In the genomic region with DNA sequence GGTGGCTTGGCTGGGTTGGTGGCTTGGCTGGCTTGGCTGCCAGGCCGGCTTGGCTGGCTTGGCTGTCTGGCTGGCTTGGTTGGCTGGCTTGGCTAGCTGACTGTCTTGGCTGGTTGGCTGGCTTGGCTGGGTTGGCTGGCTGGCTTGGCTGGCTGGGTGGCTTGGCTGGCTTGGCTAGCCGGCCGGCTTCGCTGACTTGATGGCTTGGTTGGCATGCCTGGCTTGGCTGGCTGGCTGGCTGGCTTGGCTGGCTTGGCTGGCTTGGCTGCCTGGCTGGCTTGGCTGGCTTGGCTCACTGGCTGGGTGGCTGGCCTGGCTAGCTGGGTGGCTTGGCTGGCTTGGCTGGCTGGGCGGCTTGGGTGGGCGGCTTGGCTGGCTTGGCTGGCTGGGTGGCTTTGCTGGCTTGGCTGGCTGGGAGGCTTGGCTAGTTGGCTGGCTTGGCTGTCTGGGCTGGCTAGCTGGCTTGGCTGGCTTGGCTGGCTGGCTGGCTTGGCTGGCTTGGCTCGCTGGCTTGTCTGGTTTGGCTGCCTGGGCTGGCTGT, we compare ENCODE assay signal across 8 cellular contexts.
DNase-seq lines count a peak whose midpoint lies in the region; ATAC-seq and TF ChIP-seq lines count a peak whose summit lies in the region.
"Not testable (repeated sequence)": the region's sequence is repeated elsewhere in the genome, so short reads cannot be mapped to it uniquely, and the experiment has no call there.

No MANE protein-coding gene starts in this region.

- H3K4me1 Mint-ChIP-seq in CD14-positive monocyte; chondrocyte (ENCODE audit: low read depth): not testable (repeated sequence)

- DNase-seq in CD14-positive monocyte (ENCODE audit: low spot score) (peak; percentile 59), chondrocyte (ENCODE audit: low spot score) (peak; percentile 95), esophagus muscularis mucosa (ENCODE audit: extremely low spot score) (peak; percentile 90), right cardiac atrium (peak; percentile 16 to 75 (median 51)), right lobe of liver (peak in 2 of 3 donors; percentile 23 to 59), sigmoid colon (peak; percentile 71), vagina (ENCODE audit: extremely low spot score in 2 of 2) (peak; percentile 52 to 69)
- not testable (repeated sequence) for DNase-seq in neuronal stem cell (ENCODE audit: low spot score)

- H2BK120ac ChIP-seq in neuronal stem cell (ENCODE audit: low read depth, low read length), result not testable (repeated sequence)

- not testable (repeated sequence) for TF ChIP-seq EP300 in esophagus muscularis mucosa (IDR thresholded peaks at IDR 0.05); sigmoid colon (IDR thresholded peaks at IDR 0.05)

- not testable (repeated sequence) for H3K36me3 Mint-ChIP-seq in CD14-positive monocyte; chondrocyte (ENCODE audit: low read depth)

- peak overlapping the region; percentile 89 for H3K14ac ChIP-seq in neuronal stem cell (ENCODE audit: low read length)

- H2AFZ ChIP-seq in neuronal stem cell (ENCODE audit: low read length), result not testable (repeated sequence)

- not testable (repeated sequence) for H2BK12ac ChIP-seq in neuronal stem cell (ENCODE audit: low read length)

- peak overlapping the region; percentile 82 for H4K8ac ChIP-seq in neuronal stem cell (ENCODE audit: low read depth, low read length)

- H3K4ac ChIP-seq in neuronal stem cell (ENCODE audit: low read length), result not testable (repeated sequence)

- not testable (repeated sequence) for H3K23ac ChIP-seq in neuronal stem cell (ENCODE audit: low read depth, low read length, poor library complexity)

- WGBS in esophagus muscularis mucosa, result 89% methylated on average over 4 of the region's 7 CpGs
- 91% methylated on average over 7 of the region's 7 CpGs for WGBS in right cardiac atrium
- WGBS in right lobe of liver (ENCODE audit: insufficient coverage, low coverage, low lambda C conversion rate, missing lambda C conversion rate), result 76% methylated on average over 3 of the region's 7 CpGs
- no CpG with 5 or more reads among the region's 7 CpGs for WGBS in neuronal stem cell (ENCODE audit: extremely low coverage in 2 of 2, insufficient read length in 2 of 2, insufficient replicate concordance in 1 of 2), 2 donors
- 93% methylated on average over 7 of the region's 7 CpGs for WGBS in sigmoid colon, 2 donors

- not testable (repeated sequence) for H3K4me1 ChIP-seq in esophagus muscularis mucosa; right cardiac atrium (ENCODE audit: control insufficient read depth, insufficient read depth, low read length); right lobe of liver; neuronal stem cell (ENCODE audit: control insufficient read depth in 2 of 2, insufficient read depth in 1 of 2, low read depth in 1 of 2, low read length in 2 of 2); sigmoid colon; vagina

- H3K9me3 Mint-ChIP-seq in CD14-positive monocyte, result peaks cover 4 to 22% (median 15%) of the 10 kb centered on the region in 7 donors
- not testable (repeated sequence) for H3K9me3 Mint-ChIP-seq in chondrocyte (ENCODE audit: low read depth)

- H3K27me3 ChIP-seq in esophagus muscularis mucosa; right cardiac atrium (ENCODE audit: control insufficient read depth, insufficient read depth); right lobe of liver; neuronal stem cell (ENCODE audit: control insufficient read depth in 3 of 3, insufficient read depth in 3 of 3, low read depth in 1 of 3, low read length in 3 of 3); sigmoid colon; vagina: not testable (repeated sequence)

- H3K4me3 ChIP-seq in esophagus muscularis mucosa; right cardiac atrium (ENCODE audit: low read length); right lobe of liver; neuronal stem cell (ENCODE audit: low read length in 2 of 2); sigmoid colon; vagina: not testable (repeated sequence)

- not testable (repeated sequence) for H3K4me3 Mint-ChIP-seq in CD14-positive monocyte; chondrocyte (ENCODE audit: unreplicated experiment)

- not testable (repeated sequence) for H3K18ac ChIP-seq in neuronal stem cell (ENCODE audit: low read length)

- H4K91ac ChIP-seq in neuronal stem cell (ENCODE audit: low read depth, low read length, poor library complexity), result not testable (repeated sequence)

- H3K9ac ChIP-seq in neuronal stem cell (ENCODE audit: low read depth, low read length, poor library complexity), result peak overlapping the region; percentile 21

- not testable (repeated sequence) for H3K36me3 ChIP-seq in esophagus muscularis mucosa; right lobe of liver; neuronal stem cell (replicated peaks in 1 of 2; ENCODE audit: control insufficient read depth in 2 of 2, insufficient read depth in 2 of 2, low read length in 2 of 2); sigmoid colon; vagina

- H2BK15ac ChIP-seq in neuronal stem cell (ENCODE audit: low read length), result not testable (repeated sequence)

- not testable (repeated sequence) for H2AK5ac ChIP-seq in neuronal stem cell (ENCODE audit: low read depth, low read length)

- not testable (repeated sequence) for H3K9me3 ChIP-seq in esophagus muscularis mucosa; right cardiac atrium (ENCODE audit: control insufficient read depth, low read length); right lobe of liver; neuronal stem cell (replicated peaks in 1 of 2; ENCODE audit: control insufficient read depth in 2 of 2, insufficient read depth in 1 of 2, low read depth in 1 of 2, low read length in 2 of 2); sigmoid colon; vagina

- ATAC-seq in right cardiac atrium, right lobe of liver: not testable (repeated sequence)

- not testable (repeated sequence) for H3K27ac Mint-ChIP-seq in CD14-positive monocyte; chondrocyte (ENCODE audit: unreplicated experiment)

- not testable (repeated sequence) for TF ChIP-seq CTCF in CD14-positive monocyte (IDR thresholded peaks at IDR 0.05); chondrocyte (IDR thresholded peaks at IDR 0.05); esophagus muscularis mucosa (IDR thresholded peaks at IDR 0.05); right lobe of liver (IDR thresholded peaks at IDR 0.05); sigmoid colon (IDR thresholded peaks at IDR 0.05); vagina (IDR thresholded peaks at IDR 0.05)

- H3K27me3 Mint-ChIP-seq in CD14-positive monocyte (ENCODE audit: low read depth in 3 of 3); chondrocyte (ENCODE audit: low read depth): not testable (repeated sequence)

- H3K27ac ChIP-seq in esophagus muscularis mucosa (replicated peaks in 1 of 4); right cardiac atrium (ENCODE audit: low read length); right lobe of liver; neuronal stem cell (replicated peaks; ENCODE audit: low read length); sigmoid colon; vagina: not testable (repeated sequence)

- not testable (repeated sequence) for H2BK5ac ChIP-seq in neuronal stem cell (ENCODE audit: low read length)

- TF ChIP-seq POLR2A in esophagus muscularis mucosa (IDR thresholded peaks at IDR 0.05; ENCODE audit: low read depth); right lobe of liver (IDR thresholded peaks at IDR 0.05); sigmoid colon (IDR thresholded peaks at IDR 0.05); vagina (IDR thresholded peaks at IDR 0.05): not testable (repeated sequence)

- H3K4me2 ChIP-seq in neuronal stem cell (ENCODE audit: insufficient read depth, low read length, poor library complexity, severe bottlenecking), result not testable (repeated sequence)

- H3K79me1 ChIP-seq in neuronal stem cell (ENCODE audit: low read depth, low read length), result not testable (repeated sequence)

- intact Hi-C loops in CD14-positive monocyte (cut with micrococcal nuclease); esophagus muscularis mucosa (cut with DNase I); right cardiac atrium (cut with DNase I); right lobe of liver (cut with DNase I); sigmoid colon (cut with DNase I); vagina (cut with DNase I): not testable (repeated sequence)
